1 cellular context compared by ENCODE assay signal in genomic region chr11:73779084-73779902, GRCh38.
TF ChIP-seq lines count a peak whose summit lies in the region.

No MANE protein-coding gene starts in this region.

TF ChIP-seq in HepG2, 621 proteins besides CTCF, POLR2A, EP300 and RAD21 (continued from another document and continues in another):
- TF ChIP-seq DZIP1 (CRISPR knock-in tag; IDR thresholded peaks at IDR 0.05) (no peak), ZNF329 (CRISPR knock-in tag; IDR thresholded peaks at IDR 0.05; ENCODE audit: low read depth) (no peak), ZBTB42 (CRISPR knock-in tag; IDR thresholded peaks at IDR 0.05) (no peak), ZNF530 (CRISPR knock-in tag; IDR thresholded peaks at IDR 0.05; ENCODE audit: low read depth) (no peak), ZNF761 (CRISPR knock-in tag; conservative IDR thresholded peaks at IDR 0.05) (0 out of 2 replicates have a peak, but pooled peaks have one; percentile 38), EED (CRISPR knock-in tag; IDR thresholded peaks at IDR 0.05) (no peak), CERS6 (CRISPR knock-in tag; IDR thresholded peaks at IDR 0.05) (no peak), ZNF749 (CRISPR knock-in tag; IDR thresholded peaks at IDR 0.05; ENCODE audit: borderline replicate concordance) (no peak), SMARCC2 (IDR thresholded peaks at IDR 0.05) (no peak), ZBTB46 (CRISPR knock-in tag; IDR thresholded peaks at IDR 0.05; ENCODE audit: borderline replicate concordance) (no peak), ZBTB39 (CRISPR knock-in tag; IDR thresholded peaks at IDR 0.05) (no peak), IRF1 (CRISPR knock-in tag; IDR thresholded peaks at IDR 0.05; ENCODE audit: low read depth) (no peak), ZSCAN25 (CRISPR knock-in tag; IDR thresholded peaks at IDR 0.05) (no peak; the same call in 1 of the 2 replicates), HNF1B (CRISPR knock-in tag; IDR thresholded peaks at IDR 0.05) (peak; percentile 86), RBM39 (IDR thresholded peaks at IDR 0.05; ENCODE audit: low read depth, low read length, poor library complexity, severe bottlenecking) (peak; percentile 49), ZNF713 (CRISPR knock-in tag; IDR thresholded peaks at IDR 0.05) (no peak), FOXO1 (CRISPR knock-in tag; IDR thresholded peaks at IDR 0.05) (peak; percentile 28; the same call in 1 of the 2 replicates), NONO (IDR thresholded peaks at IDR 0.05) (no peak), NONO (CRISPR knock-in tag; conservative IDR thresholded peaks at IDR 0.05) (peak; percentile 80), SATB2 (CRISPR knock-in tag; IDR thresholded peaks at IDR 0.05) (no peak), PHF20 (CRISPR knock-in tag; IDR thresholded peaks at IDR 0.05) (peak; percentile 85), ZC3H13 (CRISPR knock-in tag; IDR thresholded peaks at IDR 0.05) (no peak), ZNF280B (CRISPR knock-in tag; IDR thresholded peaks at IDR 0.05; ENCODE audit: borderline replicate concordance) (0 out of 2 replicates have a peak, but pooled peaks have one; percentile 47), GTF3A (CRISPR knock-in tag; conservative IDR thresholded peaks at IDR 0.05) (no peak), HDAC1 (CRISPR knock-in tag; IDR thresholded peaks at IDR 0.05) (peak; percentile 13; the same call in 1 of the 2 replicates), ZNF782 (CRISPR knock-in tag; IDR thresholded peaks at IDR 0.05; ENCODE audit: borderline replicate concordance) (no peak), ZNF777 (CRISPR knock-in tag; IDR thresholded peaks at IDR 0.05) (no peak), YY1 (IDR thresholded peaks at IDR 0.05; ENCODE audit: insufficient read depth, insufficient replicate concordance, low read depth, low read length) (peak; percentile 100), FOXP1 (IDR thresholded peaks at IDR 0.05) (no peak), FOXP1 (CRISPR knock-in tag; IDR thresholded peaks at IDR 0.05) (peak; percentile 9; the same call in 1 of the 2 replicates), CEBPG (CRISPR knock-in tag; IDR thresholded peaks at IDR 0.05) (0 out of 2 replicates have a peak, but pooled peaks have one; percentile 50), ZNF367 (CRISPR knock-in tag; IDR thresholded peaks at IDR 0.05; ENCODE audit: borderline replicate concordance) (no peak), NR2C2 (CRISPR knock-in tag; IDR thresholded peaks at IDR 0.05; ENCODE audit: borderline replicate concordance) (peak; percentile 86; the same call in 1 of the 2 replicates), NFE2L1 (CRISPR knock-in tag; IDR thresholded peaks at IDR 0.05; ENCODE audit: borderline replicate concordance) (no peak), ZMYM4 (CRISPR knock-in tag; IDR thresholded peaks at IDR 0.05) (peak; percentile 90), JUND (CRISPR knock-in tag; IDR thresholded peaks at IDR 0.05) (peak; percentile 95), ZSCAN9 (CRISPR knock-in tag; IDR thresholded peaks at IDR 0.05; ENCODE audit: borderline replicate concordance) (0 out of 2 replicates have a peak, but pooled peaks have one; percentile 54), DRAP1 (CRISPR knock-in tag; IDR thresholded peaks at IDR 0.05) (peak; percentile 88), NFE2L2 (IDR thresholded peaks at IDR 0.05; ENCODE audit: low read length) (no peak), ZNF556 (CRISPR knock-in tag; IDR thresholded peaks at IDR 0.05; ENCODE audit: borderline replicate concordance) (0 out of 2 replicates have a peak, but pooled peaks have one; percentile 26), HNF1A (IDR thresholded peaks at IDR 0.05; ENCODE audit: low read depth) (peak; percentile 43; the same call in 1 of the 2 replicates), HNF1A (CRISPR knock-in tag; IDR thresholded peaks at IDR 0.05; ENCODE audit: borderline replicate concordance) (peak; percentile 54; the same call in 1 of the 2 replicates), ZNF577 (CRISPR knock-in tag; IDR thresholded peaks at IDR 0.05; ENCODE audit: borderline replicate concordance, low read depth) (no peak), FOXM1 (CRISPR knock-in tag; IDR thresholded peaks at IDR 0.05) (no peak), ZZZ3 (CRISPR knock-in tag; IDR thresholded peaks at IDR 0.05; ENCODE audit: borderline replicate concordance) (no peak), ZNF383 (CRISPR knock-in tag; IDR thresholded peaks at IDR 0.05; ENCODE audit: borderline replicate concordance) (no peak), KDM6A (CRISPR knock-in tag; IDR thresholded peaks at IDR 0.05; ENCODE audit: low read depth) (no peak), MAFG (CRISPR knock-in tag; IDR thresholded peaks at IDR 0.05) (no peak), ZNF883 (CRISPR knock-in tag; IDR thresholded peaks at IDR 0.05; ENCODE audit: not compliant biosample characterization) (peak; percentile 21), RELA (CRISPR knock-in tag; IDR thresholded peaks at IDR 0.05) (no peak), DR1 (CRISPR knock-in tag; IDR thresholded peaks at IDR 0.05) (peak; percentile 38; the same call in 1 of the 2 replicates), CENPX (CRISPR knock-in tag; IDR thresholded peaks at IDR 0.05) (no peak), ZNF839 (CRISPR knock-in tag; IDR thresholded peaks at IDR 0.05; ENCODE audit: borderline replicate concordance) (no peak), ZFP90 (CRISPR knock-in tag; IDR thresholded peaks at IDR 0.05; ENCODE audit: borderline replicate concordance) (peak; percentile 85; the same call in 1 of the 2 replicates), ZNF432 (CRISPR knock-in tag; IDR thresholded peaks at IDR 0.05; ENCODE audit: borderline replicate concordance) (no peak)
